Comparison of ENCODE assay signal across 8 cellular contexts in the genomic region with DNA sequence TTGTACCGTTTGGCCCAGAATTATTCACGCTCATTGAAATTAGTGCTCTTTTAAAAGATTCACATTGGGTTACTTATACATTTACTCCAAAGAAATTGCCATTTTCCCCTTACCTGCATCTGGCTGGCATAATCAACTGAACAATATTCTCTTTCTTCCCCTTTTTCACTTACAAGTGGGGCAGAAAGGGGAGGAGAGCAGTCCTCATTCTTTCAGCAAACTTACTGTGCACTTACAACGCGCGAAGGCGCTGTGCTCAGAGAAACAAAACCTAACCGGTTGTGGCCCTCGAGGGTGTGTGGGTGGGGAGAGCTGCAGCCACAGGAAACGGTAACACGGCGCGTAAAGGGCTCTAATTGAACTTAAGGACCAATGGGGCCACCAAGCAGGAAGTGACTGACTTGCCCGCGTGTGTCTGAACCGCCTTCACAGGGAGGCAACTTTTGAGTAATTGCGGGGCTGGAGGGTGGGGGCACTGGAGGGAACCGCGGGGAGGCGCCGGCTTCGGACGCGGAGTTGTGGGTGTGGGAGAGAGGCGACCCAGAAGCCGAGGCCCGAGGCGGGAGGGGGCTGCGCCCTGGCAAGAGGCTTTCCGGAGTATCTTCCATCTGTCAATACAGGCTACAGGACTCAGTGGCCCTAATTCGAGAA. TPM values are rescaled to one million over a fixed set of nuclear protein-coding genes. Genes with fewer than 3 reads are reported as not detected.
DNase-seq lines count a peak whose midpoint lies in the region; FAIRE-seq and TF ChIP-seq lines count a peak whose summit lies in the region.

No MANE protein-coding gene starts in this region.

- H3K4me2 ChIP-seq in H1 (ENCODE audit: insufficient read depth in 1 of 2, low read depth in 2 of 2, low read length in 2 of 2): peak overlapping the region; percentile 82 to 87

- H4K20me1 ChIP-seq in H1 (replicated peaks in 1 of 2; ENCODE audit: control insufficient read depth in 1 of 2, insufficient read depth in 2 of 2, low read length in 2 of 2): no peaks in the 10 kb centered on the region

- no peak overlapping the region for H2BK20ac ChIP-seq in H1 (ENCODE audit: low read length)

- DNase-seq in COLO829 (ENCODE audit: low spot score): peak; percentile 91
- peak; percentile 91 for DNase-seq in GM20000 (ENCODE audit: low spot score)
- DNase-seq in HS-5 (ENCODE audit: low read depth): peak; percentile 86
- DNase-seq in NK-92 (lab: John Stamatoyannopoulos, UW; ENCODE audit: unreplicated experiment): peak; percentile 68
- peak; percentile 93 for DNase-seq in activated CD8-positive, alpha-beta memory T cell treated with anti-CD3 and anti-CD28 coated beads for 24 hours
- peak in 1 of 2 experiments; percentile 39 for DNase-seq in H1 (ENCODE audit: low read depth in 1 of 2, low spot score in 2 of 2)
- DNase-seq in mesenteric fat pad (ENCODE audit: low spot score): peak; percentile 92
- DNase-seq in stimulated activated CD8-positive, alpha-beta memory T cell treated with anti-CD3 and anti-CD28 coated beads, Interleukin-15, amount 100 ng/mL, for 48 hours (ENCODE audit: low read depth in 2 of 2): peak; percentile 89 to 91

- 0 out of 2 replicates have a peak overlapping the region, but pooled peaks have one; percentile 61 for H2BK15ac ChIP-seq in H1 (ENCODE audit: low read length)

- H3K4ac ChIP-seq in H1 (replicated peaks; ENCODE audit: insufficient read length, low read depth, low read length): peak overlapping the region; percentile 73

- H3K4me1 ChIP-seq in H1 (replicated peaks in 1 of 4; ENCODE audit: control insufficient read depth in 3 of 4, insufficient read depth in 4 of 4, low read length in 3 of 4): peaks cover 2 to 4% (median 3%) of the 10 kb centered on the region in 4 experiments; a peak in 6 of 7 replicates

- no peaks in the 10 kb centered on the region for H3K27me3 ChIP-seq in H1 (replicated peaks in 1 of 4; ENCODE audit: control insufficient read depth in 3 of 4, extremely low read depth in 1 of 4, insufficient read depth in 3 of 4, low read length in 3 of 4)

- no peak for TF ChIP-seq EP300 in H1 (IDR thresholded peaks at IDR 0.05; ENCODE audit: borderline replicate concordance in 1 of 2, low read depth in 2 of 2, low read length in 2 of 2)

- no peaks in the 10 kb centered on the region for H3K79me1 ChIP-seq in H1 (ENCODE audit: low read depth, low read length)

- peaks cover 0 to 15% of the 10 kb centered on the region in 2 experiments; a peak in 2 of 4 replicates for H3K79me2 ChIP-seq in H1 (ENCODE audit: control insufficient read depth in 1 of 2, insufficient read depth in 2 of 2, low read length in 2 of 2)

- peak overlapping the region; percentile 93 for H3K18ac ChIP-seq in H1 (ENCODE audit: extremely low read depth, low read length)

- no peak for FAIRE-seq in H1 (lab: Jason Lieb, UNC)

- CTCF ChIA-PET in H1 (lab: Charles Lee; ENCODE audit: partially characterized antibody): interaction anchor here (1.0 to 1.1 kb wide), 2 partner anchors 9 to 153 kb away, joined by 3 to 4 read pairs; no protein-coding TSS in a partner anchor

- no peak for TF ChIP-seq POLR2A in H1 (IDR thresholded peaks at IDR 0.05; ENCODE audit: control extremely low read depth in 1 of 2, low read depth in 2 of 2, low read length in 2 of 2)

- peak overlapping the region; percentile 94 for H4K8ac ChIP-seq in H1 (ENCODE audit: extremely low read depth, insufficient read depth, low read length)

- no peak for TF ChIP-seq RAD21 in H1 (IDR thresholded peaks at IDR 0.05 in 1 of 2, conservative IDR thresholded peaks at IDR 0.05 in 1 of 2; ENCODE audit: low read depth in 2 of 2, low read length in 2 of 2)

- no peak for TF ChIP-seq CTCF in GM20000 (IDR thresholded peaks at IDR 0.05; ENCODE audit: extremely low read depth, missing control alignments)
- TF ChIP-seq CTCF in H1 (IDR thresholded peaks at IDR 0.05; ENCODE audit: control extremely low read depth in 1 of 3, insufficient read depth in 1 of 3, low read depth in 1 of 3, low read length in 3 of 3): no peak

- peak overlapping the region; percentile 67 to 99 (median 86) for H3K9ac ChIP-seq in H1 (replicated peaks in 1 of 4; ENCODE audit: extremely low read depth in 1 of 4, low read depth in 3 of 4, low read length in 3 of 4)

- POLR2A ChIA-PET in H1 (lab: Charles Lee; ENCODE audit: partially characterized antibody): interaction anchor here (0.5 to 16.6 kb wide), 12 partner anchors 9 to 192 kb away, joined by 3 to 267 read pairs (median 4); a partner anchor contains a TSS

- H3K56ac ChIP-seq in H1 (replicated peaks; ENCODE audit: insufficient read length, low read depth, low read length): peak overlapping the region; percentile 83

- H3K9me3 ChIP-seq in H1 (ENCODE audit: insufficient read depth in 2 of 2, low read depth in 1 of 2, low read length in 1 of 2): no peaks in the 10 kb centered on the region

- peak overlapping the region; percentile 88 for H4K5ac ChIP-seq in H1 (ENCODE audit: insufficient read length, low read depth, low read length)

- H3K36me3 ChIP-seq in H1 (ENCODE audit: control insufficient read depth in 2 of 4, insufficient read depth in 4 of 4, low read length in 3 of 4): peaks cover 0 to 22% (median 2%) of the 10 kb centered on the region in 4 experiments; a peak in 3 of 8 replicates

- no peak overlapping the region for H2AK5ac ChIP-seq in H1 (ENCODE audit: low read depth, low read length)

- peak overlapping the region; percentile 75 for H4K91ac ChIP-seq in H1 (replicated peaks; ENCODE audit: insufficient read length, low read length)

- H3K23me2 ChIP-seq in H1 (ENCODE audit: low read depth, low read length): peaks cover 7% of the 10 kb centered on the region

- H2AFZ ChIP-seq in H1 (ENCODE audit: low read length): peak overlapping the region; percentile 14; the same call in 1 of the 2 replicates

- H3K23ac ChIP-seq in H1 (ENCODE audit: insufficient read length): no peak overlapping the region

- H2BK5ac ChIP-seq in H1 (ENCODE audit: low read depth, low read length): peak overlapping the region; percentile 83

- 13% methylated on average over 22 of the region's 30 CpGs; no CpG with 5 or more reads in 1 of the 2 experiments for WGBS in H1 (ENCODE audit: extremely low coverage in 1 of 2, insufficient coverage in 1 of 2, insufficient read length in 1 of 2, insufficient replicate concordance in 2 of 2, low coverage in 1 of 2, low lambda C conversion rate in 2 of 2, missing lambda C conversion rate in 1 of 2), 2 experiments

- peak overlapping the region; percentile 86 for H3K27ac ChIP-seq in H1 (ENCODE audit: low read depth, low read length)

- no peak overlapping the region for H3K14ac ChIP-seq in H1 (ENCODE audit: insufficient read length)

- H2BK12ac ChIP-seq in H1 (ENCODE audit: low read depth, low read length): no peak overlapping the region

- H2BK120ac ChIP-seq in H1 (replicated peaks; ENCODE audit: low read depth, low read length): no peak overlapping the region

- H3K4me3 ChIP-seq in H1 (ENCODE audit: extremely low read depth in 1 of 4, insufficient read depth in 2 of 4, low read depth in 3 of 4, low read length in 4 of 4): peak overlapping the region; percentile 53 to 90 (median 84)

TF ChIP-seq in H1, 55 proteins besides CTCF, POLR2A, EP300 and RAD21:
- TF ChIP-seq GTF2F1 (IDR thresholded peaks at IDR 0.05; ENCODE audit: borderline replicate concordance, low read depth, low read length) (0 out of 2 replicates have a peak, but pooled peaks have one; percentile 19), CEBPB (IDR thresholded peaks at IDR 0.05; ENCODE audit: low read depth, low read length) (no peak), TBP (IDR thresholded peaks at IDR 0.05; ENCODE audit: low read depth, low read length) (0 out of 2 replicates have a peak, but pooled peaks have one; percentile 10), POLR2AphosphoS5 (IDR thresholded peaks at IDR 0.05; ENCODE audit: low read depth, low read length) (peak; percentile 66; the same call in 1 of the 2 replicates), MAFK (IDR thresholded peaks at IDR 0.05; ENCODE audit: low read depth, low read length) (no peak), EZH2 (IDR thresholded peaks at IDR 0.05; ENCODE audit: low read depth, low read length, severe bottlenecking) (no peak), SIN3A (conservative IDR thresholded peaks at IDR 0.05 in 1 of 2, IDR thresholded peaks at IDR 0.05 in 1 of 2; ENCODE audit: low read depth in 1 of 2, low read length in 2 of 2) (0 out of 4 replicates have a peak, but pooled peaks of 1 of the 2 experiments have one; percentile 59)

RNA-seq across cellular contexts. Expression of a gene that starts 0.7 kb away (rescaled TPM):
- 139 and 147 TPM in 2 replicates for total RNA-seq in H1 (2021; fragmentation: NEBNext Ultra II Directional; extraction: Animal tissue kit (Norgen Biotek cat#: 25700))
- 57.5 and 84.0 TPM in 2 replicates for polyA plus RNA-seq in H1 (2011; rRNA removed)
- polyA plus RNA-seq in H1 (2011; cell fraction: cytosol; rRNA removed): 101 TPM
- 31.5 TPM for polyA plus RNA-seq in H1 (2011; cell fraction: nucleus; rRNA removed)
- polyA plus RNA-seq in H1 (2012, experiment 1 of 2): 65.3 to 149 TPM (median 106 TPM) in 4 replicates
- 9.4 TPM for polyA plus RNA-seq in H1 (2012, experiment 2 of 2)
- 110 TPM for polyA plus RNA-seq in H1 (2013, experiment 1 of 2)
- 114 TPM for polyA plus RNA-seq in H1 (2013, experiment 2 of 2)
- 51.1 and 57.6 TPM in 2 replicates for polyA minus RNA-seq in H1 (2011; rRNA and poly(A)+ RNA removed)
- 65.0 TPM for polyA minus RNA-seq in H1 (2011; cell fraction: cytosol; rRNA and poly(A)+ RNA removed)
- 36.4 TPM for polyA minus RNA-seq in H1 (2011; cell fraction: nucleus; rRNA and poly(A)+ RNA removed)
- 94.5 TPM for total RNA-seq in mesenteric fat pad

RNA-seq across cellular contexts. Expression of a gene that starts 21.2 kb away (rescaled TPM):
- total RNA-seq in H1 (2021; fragmentation: NEBNext Ultra II Directional; extraction: Animal tissue kit (Norgen Biotek cat#: 25700)): 194 TPM in 2 replicates
- polyA plus RNA-seq in H1 (2011; rRNA removed): 155 and 164 TPM in 2 replicates
- polyA plus RNA-seq in H1 (2011; cell fraction: cytosol; rRNA removed): 199 TPM
- 110 TPM for polyA plus RNA-seq in H1 (2011; cell fraction: nucleus; rRNA removed)
- 121 to 182 TPM (median 137 TPM) in 4 replicates for polyA plus RNA-seq in H1 (2012, experiment 1 of 2)
- polyA plus RNA-seq in H1 (2012, experiment 2 of 2): 18.2 TPM
- 130 TPM for polyA plus RNA-seq in H1 (2013, experiment 1 of 2)
- polyA plus RNA-seq in H1 (2013, experiment 2 of 2): 120 TPM
- 134 and 159 TPM in 2 replicates for polyA minus RNA-seq in H1 (2011; rRNA and poly(A)+ RNA removed)
- 126 TPM for polyA minus RNA-seq in H1 (2011; cell fraction: cytosol; rRNA and poly(A)+ RNA removed)
- 255 TPM for polyA minus RNA-seq in H1 (2011; cell fraction: nucleus; rRNA and poly(A)+ RNA removed)
- total RNA-seq in mesenteric fat pad: 85.4 TPM

RNA-seq across cellular contexts. Expression of a gene that starts 45.8 kb away (rescaled TPM):
- total RNA-seq in H1 (2021; fragmentation: NEBNext Ultra II Directional; extraction: Animal tissue kit (Norgen Biotek cat#: 25700)): not detected in 2 replicates
- polyA plus RNA-seq in H1 (2011; rRNA removed): not detected in 2 replicates
- not detected for polyA plus RNA-seq in H1 (2011; cell fraction: cytosol; rRNA removed)
- not detected for polyA plus RNA-seq in H1 (2011; cell fraction: nucleus; rRNA removed)
- not detected in 4 replicates for polyA plus RNA-seq in H1 (2012, experiment 1 of 2)
- not detected for polyA plus RNA-seq in H1 (2012, experiment 2 of 2)
- not detected for polyA plus RNA-seq in H1 (2013, experiment 1 of 2)
- polyA plus RNA-seq in H1 (2013, experiment 2 of 2): not detected
- polyA minus RNA-seq in H1 (2011; rRNA and poly(A)+ RNA removed): not detected in 2 replicates
- not detected for polyA minus RNA-seq in H1 (2011; cell fraction: cytosol; rRNA and poly(A)+ RNA removed)
- polyA minus RNA-seq in H1 (2011; cell fraction: nucleus; rRNA and poly(A)+ RNA removed): not detected
- total RNA-seq in mesenteric fat pad: not detected
